Comparison of ENCODE assay signal across 22 cellular contexts in genomic region chr4:88799900-88800299, GRCh38.
"Had no signal": no experiment of that assay in that cellular context is flagged by ENCODE, and none has a peak within 500 bp of the region (broad histone marks: within the 10 kb centered on the region; RNA-seq: fewer than 3 reads in every experiment).

No MANE protein-coding gene starts in this region.

- H3K9me3 ChIP-seq: neutrophil, ovary, stomach, suprapubic skin, transverse colon had no signal

- H3K4me3 ChIP-seq: coronary artery, heart left ventricle, ovary, psoas muscle, stomach, suprapubic skin, transverse colon had no signal

- DNase-seq: activated CD4-positive, alpha-beta T cell treated with anti-CD3 and anti-CD28 coated beads, Interleukin-2, amount 10 ng/mL, durations not matched to agents 7 days and 5 days; activated CD8-positive, alpha-beta T cell treated with anti-CD3 and anti-CD28 coated beads, Interleukin-2, amount 10 ng/mL, durations not matched to agents 7 days and 5 days; activated naive CD4-positive, alpha-beta T cell; activated naive CD8-positive, alpha-beta T cell treated with anti-CD3 and anti-CD28 coated beads, Interleukin-2, amount 10 ng/mL, durations not matched to agents 7 days and 5 days; amygdala; cerebellar nuclear complex; heart left ventricle; islet precursor cell; left cardiac atrium; ovary; psoas muscle; right cardiac atrium; stimulated activated CD4-positive, alpha-beta T cell treated with anti-CD3 and anti-CD28 coated beads, Interleukin-4, amount 100 ng/mL, for 24 hours; stomach; T-helper 2 cell; transverse colon had no signal

- H3K36me3 ChIP-seq: neutrophil, ovary, transverse colon had no signal

- H3K27me3 Mint-ChIP-seq: natural killer cell treated with Interleukin-12 subunit alpha and Interleukin-12 subunit beta and Interleukin-15 and Interleukin-18, amount 100 ng/mL, for 72 hours had no signal

- ATAC-seq: activated CD4-positive, CD25-positive, alpha-beta regulatory T cell treated with anti-CD3 and anti-CD28 coated beads, Interleukin-2, amount 50 U/mL, for 24 hours; activated CD8-positive, alpha-beta T cell treated with anti-CD3 and anti-CD28 coated beads, Interleukin-2, amount 10 ng/mL, durations not matched to agents 7 days and 5 days; heart left ventricle; left cardiac atrium; psoas muscle; right cardiac atrium had no signal

- H3K27me3 ChIP-seq: heart left ventricle, neutrophil, ovary, stomach, suprapubic skin, transverse colon had no signal

- H3K4me3 Mint-ChIP-seq: activated CD4-positive, alpha-beta T cell treated with anti-CD3 and anti-CD28 coated beads, Interleukin-2, amount 10 ng/mL, durations not matched to agents 7 days and 5 days; activated CD8-positive, alpha-beta T cell treated with anti-CD3 and anti-CD28 coated beads, Interleukin-2, amount 10 ng/mL, durations not matched to agents 7 days and 5 days; activated naive CD8-positive, alpha-beta T cell treated with anti-CD3 and anti-CD28 coated beads, Interleukin-2, amount 10 ng/mL, durations not matched to agents 7 days and 5 days; natural killer cell treated with Interleukin-12 subunit alpha and Interleukin-12 subunit beta and Interleukin-15 and Interleukin-18, amount 100 ng/mL, for 72 hours had no signal

- H3K9me3 Mint-ChIP-seq: activated CD4-positive, alpha-beta T cell treated with anti-CD3 and anti-CD28 coated beads, Interleukin-2, amount 10 ng/mL, durations not matched to agents 7 days and 5 days; activated naive CD8-positive, alpha-beta T cell treated with anti-CD3 and anti-CD28 coated beads, Interleukin-2, amount 10 ng/mL, durations not matched to agents 7 days and 5 days; activated T-helper 2 cell treated with anti-CD3 and anti-CD28 coated beads, Interferon-gamma antibody, Interleukin-2, Interleukin-4, amounts not matched to agents 10 μg/mL and 5 μg/mL and 100 μg/mL, durations not matched to agents 14 hours and 24 hours and 36 hours; natural killer cell treated with Interleukin-12 subunit alpha and Interleukin-12 subunit beta and Interleukin-15 and Interleukin-18, amount 100 ng/mL, for 72 hours had no signal

- H3K27ac ChIP-seq: coronary artery, heart left ventricle, neutrophil, ovary, psoas muscle, stomach, suprapubic skin, transverse colon had no signal

- H3K27ac Mint-ChIP-seq: activated CD4-positive, alpha-beta T cell treated with anti-CD3 and anti-CD28 coated beads, Interleukin-2, amount 10 ng/mL, durations not matched to agents 7 days and 5 days; activated CD8-positive, alpha-beta T cell treated with anti-CD3 and anti-CD28 coated beads, Interleukin-2, amount 10 ng/mL, durations not matched to agents 7 days and 5 days; activated naive CD8-positive, alpha-beta T cell treated with anti-CD3 and anti-CD28 coated beads, Interleukin-2, amount 10 ng/mL, durations not matched to agents 7 days and 5 days; activated T-helper 2 cell treated with anti-CD3 and anti-CD28 coated beads, Interferon-gamma antibody, Interleukin-2, Interleukin-4, amounts not matched to agents 10 μg/mL and 5 μg/mL and 100 μg/mL, durations not matched to agents 14 hours and 24 hours and 36 hours; natural killer cell treated with Interleukin-12 subunit alpha and Interleukin-12 subunit beta and Interleukin-15 and Interleukin-18, amount 100 ng/mL, for 72 hours had no signal
